11 cellular contexts compared by ENCODE assay signal in genomic region chr11:67271212-67271547, GRCh38.
DNase-seq lines count a peak whose midpoint lies in the region; ATAC-seq lines count a peak whose summit lies in the region.
"Had no signal": no experiment of that assay in that cellular context is flagged by ENCODE, and none has a peak within 500 bp of the region (broad histone marks: within the 10 kb centered on the region; RNA-seq: fewer than 3 reads in every experiment).

No MANE protein-coding gene starts in this region.

- no peaks in the 10 kb centered on the region for H3K9me3 ChIP-seq in muscle layer of colon (ENCODE audit: low read length)
- H3K9me3 ChIP-seq: right atrium auricular region had no signal

- peaks cover 43% of the 10 kb centered on the region for H3K36me3 Mint-ChIP-seq in stimulated activated naive CD8-positive, alpha-beta T cell treated with anti-CD3 and anti-CD28 coated beads, Interleukin-15, Interleukin-2, amounts not matched to agents 100 ng/mL and 50 ng/mL, for 24 hours (ENCODE audit: low read depth)
- peaks cover 59% of the 10 kb centered on the region for H3K36me3 Mint-ChIP-seq in activated naive CD8-positive, alpha-beta T cell treated with anti-CD3 and anti-CD28 coated beads, Interleukin-2, amount 50 U/mL, for 24 hours (ENCODE audit: low read depth)

- no peak overlapping the region for H3K9ac ChIP-seq in muscle layer of colon (ENCODE audit: low read length)

- no peak for ATAC-seq in stimulated activated naive CD8-positive, alpha-beta T cell treated with anti-CD3 and anti-CD28 coated beads, Interleukin-15, Interleukin-2, amounts not matched to agents 100 U/mL and 50 U/mL, for 24 hours
- no peak for ATAC-seq in activated naive CD8-positive, alpha-beta T cell treated with anti-CD3 and anti-CD28 coated beads, Interleukin-2, amount 50 U/mL, for 24 hours

- peak overlapping the region; percentile 98 for H3K4me3 Mint-ChIP-seq in stimulated activated naive CD8-positive, alpha-beta T cell treated with anti-CD3 and anti-CD28 coated beads, Interleukin-15, Interleukin-2, amounts not matched to agents 100 ng/mL and 50 ng/mL, for 24 hours
- peak overlapping the region; percentile 95 for H3K4me3 Mint-ChIP-seq in activated naive CD8-positive, alpha-beta T cell treated with anti-CD3 and anti-CD28 coated beads, Interleukin-2, amount 50 U/mL, for 24 hours

- peak overlapping the region; percentile 100 for H3K27ac Mint-ChIP-seq in stimulated activated naive CD8-positive, alpha-beta T cell treated with anti-CD3 and anti-CD28 coated beads, Interleukin-15, Interleukin-2, amounts not matched to agents 100 ng/mL and 50 ng/mL, for 24 hours
- peak overlapping the region; percentile 100 for H3K27ac Mint-ChIP-seq in activated naive CD8-positive, alpha-beta T cell treated with anti-CD3 and anti-CD28 coated beads, Interleukin-2, amount 50 U/mL, for 24 hours

- no peaks in the 10 kb centered on the region for H3K9me3 Mint-ChIP-seq in stimulated activated naive CD8-positive, alpha-beta T cell treated with anti-CD3 and anti-CD28 coated beads, Interleukin-15, Interleukin-2, amounts not matched to agents 100 ng/mL and 50 ng/mL, for 24 hours
- no peaks in the 10 kb centered on the region for H3K9me3 Mint-ChIP-seq in activated naive CD8-positive, alpha-beta T cell treated with anti-CD3 and anti-CD28 coated beads, Interleukin-2, amount 50 U/mL, for 24 hours

- H3K4me1 ChIP-seq in muscle layer of colon (ENCODE audit: insufficient read depth, low read length) = peaks cover 74% of the 10 kb centered on the region

- H3K27ac ChIP-seq in muscle layer of colon (ENCODE audit: low read depth, low read length) (peak overlapping the region; percentile 1), caudate nucleus (ENCODE audit: low read depth, low read length) (no peak overlapping the region)

- no peaks in the 10 kb centered on the region for H3K27me3 Mint-ChIP-seq in stimulated activated naive CD8-positive, alpha-beta T cell treated with anti-CD3 and anti-CD28 coated beads, Interleukin-15, Interleukin-2, amounts not matched to agents 100 ng/mL and 50 ng/mL, for 24 hours
- no peaks in the 10 kb centered on the region for H3K27me3 Mint-ChIP-seq in activated naive CD8-positive, alpha-beta T cell treated with anti-CD3 and anti-CD28 coated beads, Interleukin-2, amount 50 U/mL, for 24 hours

- H3K27me3 ChIP-seq in muscle layer of colon (ENCODE audit: control insufficient read depth in 1 of 2, insufficient read depth in 2 of 2, low read length in 2 of 2) = no peaks in the 10 kb centered on the region
- H3K27me3 ChIP-seq: right atrium auricular region had no signal

- no peaks in the 10 kb centered on the region for H3K36me3 ChIP-seq in muscle layer of colon (ENCODE audit: insufficient read depth, low read length)

- DNase-seq in stimulated activated naive CD8-positive, alpha-beta T cell treated with anti-CD3 and anti-CD28 coated beads, Interleukin-15, Interleukin-2, amounts not matched to agents 100 U/mL and 50 U/mL, for 24 hours = no peak
- DNase-seq in activated naive CD8-positive, alpha-beta T cell treated with anti-CD3 and anti-CD28 coated beads, Interleukin-2, amount 50 U/mL, for 24 hours = no peak
- no peak for DNase-seq in caudate nucleus (lab: John Stamatoyannopoulos, UW)
- DNase-seq in islet precursor cell = no peak
- DNase-seq in NK-92 (lab: John Stamatoyannopoulos, UW; ENCODE audit: unreplicated experiment) = no peak
- no peak for DNase-seq in CD1c-positive myeloid dendritic cell (ENCODE audit: extremely low spot score)
- DNase-seq: activated CD4-positive, alpha-beta T cell treated with anti-CD3 and anti-CD28 coated beads for 1 hour; NCI-H226 had no signal

- peaks cover 84% of the 10 kb centered on the region for H3K4me1 Mint-ChIP-seq in stimulated activated naive CD8-positive, alpha-beta T cell treated with anti-CD3 and anti-CD28 coated beads, Interleukin-15, Interleukin-2, amounts not matched to agents 100 ng/mL and 50 ng/mL, for 24 hours (ENCODE audit: low read depth)
- peaks cover 87% of the 10 kb centered on the region for H3K4me1 Mint-ChIP-seq in activated naive CD8-positive, alpha-beta T cell treated with anti-CD3 and anti-CD28 coated beads, Interleukin-2, amount 50 U/mL, for 24 hours

- H3K4me3 ChIP-seq in muscle layer of colon (ENCODE audit: low read depth in 1 of 2, low read length in 2 of 2) = no peak overlapping the region
